Comparison of ENCODE assay signal across 9 cellular contexts in the genomic region with DNA sequence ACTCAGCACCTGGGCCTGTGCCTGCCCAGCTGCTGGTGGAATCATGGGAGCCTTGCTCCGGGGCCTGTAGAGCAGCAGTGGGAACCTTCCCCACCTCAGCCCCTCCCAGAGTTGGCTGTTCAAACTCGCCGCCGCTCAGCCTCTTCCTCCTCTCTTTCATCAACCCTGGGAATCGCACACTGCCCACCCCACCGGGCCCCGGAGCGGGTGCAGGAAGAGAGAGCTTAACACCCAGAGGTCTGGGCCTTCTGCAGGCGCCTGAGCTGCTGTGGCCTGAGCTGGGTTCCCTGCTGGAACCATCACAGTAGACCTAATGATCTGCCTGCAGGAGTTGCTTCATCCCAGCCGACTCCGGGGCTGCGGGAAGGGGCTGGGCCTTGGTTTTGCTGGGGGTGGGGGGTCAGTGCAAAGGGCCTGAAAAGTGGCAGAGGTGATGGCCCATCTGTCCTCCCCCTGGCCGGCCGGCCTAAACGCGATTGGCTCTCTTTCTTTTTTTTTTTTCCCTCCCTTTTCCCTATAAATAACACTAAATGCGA.
DNase-seq lines count a peak whose midpoint lies in the region; ATAC-seq, FAIRE-seq and TF ChIP-seq lines count a peak whose summit lies in the region.
"Had no signal": no experiment of that assay in that cellular context is flagged by ENCODE, and none has a peak within 500 bp of the region (broad histone marks: within the 10 kb centered on the region; RNA-seq: fewer than 3 reads in every experiment).

No MANE protein-coding gene starts in this region.

- peak; percentile 5 for TF ChIP-seq POLR2A in GM19193 (IDR thresholded peaks at IDR 0.05; ENCODE audit: extremely low read depth, insufficient read depth, insufficient read length)

- H3K4me3 Mint-ChIP-seq in WTC11 = no peak overlapping the region

- peak overlapping the region; percentile 46 to 82 for H3K4me3 ChIP-seq in small intestine (ENCODE audit: low read depth in 1 of 2, low read length in 2 of 2)

- H3K27ac ChIP-seq in foreskin keratinocyte = peak overlapping the region; percentile 86
- H3K27ac ChIP-seq in small intestine (ENCODE audit: low read depth in 1 of 2, low read length in 1 of 2) = peak overlapping the region; percentile 76 to 94

- DNase-seq in WTC11 (ENCODE audit: low spot score) (no peak), foreskin keratinocyte (peak in 1 of 2 donors; percentile 65), small intestine (no peak), SHP77 treated with DMSO at 0.1 percent for 48 hours (lab: John Stamatoyannopoulos, UW) (no peak), NCI-H2171 treated with DMSO at 0.1 percent for 48 hours (lab: John Stamatoyannopoulos, UW) (no peak), DMS53 (lab: John Stamatoyannopoulos, UW) (no peak)
- DNase-seq: NCI-H510A had no signal

- no peak for TF ChIP-seq CTCF in WTC11 (IDR thresholded peaks at IDR 0.05)
- no peak for TF ChIP-seq CTCF in foreskin keratinocyte (conservative IDR thresholded peaks at IDR 0.05)

- no peaks in the 10 kb centered on the region for H3K36me3 Mint-ChIP-seq in WTC11

- peaks cover 26% of the 10 kb centered on the region for H3K4me1 ChIP-seq in foreskin keratinocyte
- peaks cover 8 to 12% of the 10 kb centered on the region in 2 donors for H3K4me1 ChIP-seq in small intestine (ENCODE audit: control insufficient read depth in 2 of 2, insufficient read depth in 1 of 2, low read depth in 1 of 2, low read length in 1 of 2)

- ATAC-seq in WTC11 = no peak
- peak; percentile 27 for ATAC-seq in foreskin keratinocyte
- ATAC-seq in GM18870 (IDR thresholded peaks at IDR 0.05; ENCODE audit: unreplicated experiment) = no peak

- H3K9me3 Mint-ChIP-seq in WTC11 = no peaks in the 10 kb centered on the region

- H3K9me3 ChIP-seq in small intestine (ENCODE audit: control insufficient read depth, low read depth) = no peaks in the 10 kb centered on the region

- H3K27ac Mint-ChIP-seq in WTC11 = peak overlapping the region; percentile 80; the same call in 1 of the 2 replicates

- peaks cover 74% of the 10 kb centered on the region for H3K4me1 Mint-ChIP-seq in WTC11

- 53 to 69% (median 56%) methylated on average over 17 of the region's 17 CpGs for WGBS in small intestine, 3 donors

- no peaks in the 10 kb centered on the region for H3K27me3 ChIP-seq in foreskin keratinocyte
- no peaks in the 10 kb centered on the region for H3K27me3 ChIP-seq in small intestine (ENCODE audit: control insufficient read depth in 2 of 2, insufficient read depth in 2 of 2, low read length in 2 of 2)

- no peaks in the 10 kb centered on the region for H3K27me3 Mint-ChIP-seq in WTC11 (ENCODE audit: low read depth)

- POLR2A ChIA-PET in WTC11 (lab: Charles Lee) = no interaction called here

- no peak for FAIRE-seq in small intestine (lab: Jason Lieb, UNC)

- CTCF ChIA-PET in WTC11 (lab: Charles Lee) = interaction anchor here (1.4 to 6.8 kb wide), 2 partner anchors 12 to 25 kb away, joined by 3 to 81 read pairs; no protein-coding TSS in a partner anchor

- no peaks in the 10 kb centered on the region for H3K36me3 ChIP-seq in small intestine (ENCODE audit: control insufficient read depth in 2 of 2, insufficient read depth in 2 of 2, low read length in 2 of 2)

TF ChIP-seq in WTC11, 78 proteins besides CTCF, POLR2A, EP300 and RAD21:
- TF ChIP-seq GRHL2 (CRISPR knock-in tag; IDR thresholded peaks at IDR 0.05; ENCODE audit: insufficient replicate concordance, severe bottlenecking) = no peak
- 0 out of 2 replicates have a peak, but pooled peaks have one; percentile 1 for TF ChIP-seq GABPB1 (CRISPR knock-in tag; IDR thresholded peaks at IDR 0.05)
- TF ChIP-seq ZNF396 (CRISPR knock-in tag; IDR thresholded peaks at IDR 0.05; ENCODE audit: borderline replicate concordance) = no peak
- no peak for TF ChIP-seq GTF2I (CRISPR knock-in tag; conservative IDR thresholded peaks at IDR 0.05)
- TF ChIP-seq, protein P1, sequence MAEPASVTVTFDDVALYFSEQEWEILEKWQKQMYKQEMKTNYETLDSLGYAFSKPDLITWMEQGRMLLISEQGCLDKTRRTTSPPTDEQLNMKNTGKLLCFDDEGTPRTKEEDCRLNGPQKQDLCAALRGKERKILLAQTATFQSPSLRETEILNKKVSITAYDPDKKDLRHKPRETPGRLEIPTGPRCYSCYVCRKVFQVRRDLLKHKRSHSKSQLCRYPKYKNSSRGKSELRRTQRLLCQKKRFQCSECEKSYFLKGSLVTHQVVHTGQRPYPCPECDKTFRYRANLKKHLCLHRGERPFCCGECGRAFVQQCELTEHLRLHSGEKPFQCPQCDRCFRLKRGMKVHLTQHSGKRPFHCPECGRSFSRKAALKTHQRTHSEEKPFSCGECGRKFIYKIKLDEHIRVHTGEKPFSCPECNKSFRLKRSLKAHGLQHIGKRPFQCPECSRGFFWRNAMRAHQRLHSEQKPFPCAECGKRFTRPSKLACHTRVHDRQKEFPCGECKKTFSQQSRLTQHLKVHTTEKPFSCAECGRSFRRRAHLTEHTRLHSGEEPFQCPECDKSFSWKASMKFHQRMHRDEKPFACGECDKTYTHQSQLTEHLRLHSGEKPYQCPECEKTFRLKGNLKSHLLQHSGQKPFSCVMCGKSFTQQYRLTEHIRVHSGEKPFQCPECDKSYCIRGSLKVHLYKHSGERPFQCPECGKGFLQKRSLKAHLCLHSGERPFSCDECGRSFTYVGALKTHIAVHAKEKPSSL (CRISPR knock-in tag; conservative IDR thresholded peaks at IDR 0.05) = no peak
- 0 out of 2 replicates have a peak, but pooled peaks have one; percentile 9 for TF ChIP-seq FOXP1 (CRISPR knock-in tag; IDR thresholded peaks at IDR 0.05; ENCODE audit: borderline replicate concordance)
- TF ChIP-seq ZNF232 (CRISPR knock-in tag; IDR thresholded peaks at IDR 0.05) = no peak
